Comparison of ENCODE assay signal across 8 cellular contexts in the genomic region with DNA sequence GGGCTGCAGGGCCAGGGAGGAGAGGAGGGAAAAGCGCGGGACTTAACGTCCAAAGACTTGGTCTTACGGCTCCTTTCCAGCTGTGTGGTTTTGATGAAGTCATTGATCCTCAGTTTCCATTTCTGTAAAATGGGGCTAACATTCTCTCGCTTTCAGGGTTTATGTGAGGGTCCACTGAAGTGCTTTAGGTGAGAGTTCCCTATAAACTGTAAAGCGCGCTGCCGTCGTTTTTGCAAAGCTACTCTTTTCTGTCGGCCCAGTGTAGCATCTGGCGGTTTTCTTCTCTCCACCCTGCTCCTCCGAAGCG. TPM values are rescaled to one million over a fixed set of nuclear protein-coding genes. Genes with fewer than 3 reads are reported as not detected.
A peak's percentile ranks its signal among the peaks of the same experiment; 100 is the strongest.
DNase-seq lines count a peak whose midpoint lies in the region; ATAC-seq, FAIRE-seq and TF ChIP-seq lines count a peak whose summit lies in the region.

No MANE protein-coding gene starts in this region.

- peaks cover 11% of the 10 kb centered on the region for H3K4me1 ChIP-seq in KMS-11 (ENCODE audit: low read depth, poor library complexity, severe bottlenecking)

- peak overlapping the region; percentile 99; the same call in 1 of the 2 replicates for H2AFZ ChIP-seq in KMS-11 (ENCODE audit: low read depth)

- H3K4me1 Mint-ChIP-seq in natural killer cell, result peaks cover 19 to 21% of the 10 kb centered on the region in 2 donors

- ATAC-seq in natural killer cell, result no peak

- no peaks in the 10 kb centered on the region for H4K20me1 ChIP-seq in KMS-11 (ENCODE audit: insufficient read depth)

- in situ Hi-C loops in G401 (cut with HindIII; ENCODE audit: low sequenced_read_pairs), result no loop called here

- no peaks in the 10 kb centered on the region for H3K36me3 ChIP-seq in KMS-11 (ENCODE audit: insufficient read depth)

- H3K27me3 ChIP-seq in KMS-11 (ENCODE audit: insufficient read depth, low read depth), result no peaks in the 10 kb centered on the region

- no peak for TF ChIP-seq POLR2A in GM12891 (IDR thresholded peaks at IDR 0.05; ENCODE audit: low read depth, low read length)

- FAIRE-seq in GM12891 (lab: Jason Lieb, UNC), result no peak

- H3K79me2 ChIP-seq in KMS-11 (ENCODE audit: insufficient read depth, low read depth), result no peaks in the 10 kb centered on the region

- no peaks in the 10 kb centered on the region for H3K27me3 Mint-ChIP-seq in natural killer cell (ENCODE audit: low read depth in 2 of 2)

- DNase-seq in AG10803 (ENCODE audit: low read depth) (no peak), coronary artery (ENCODE audit: low spot score) (no peak), natural killer cell (no peak), mucosa of gallbladder (ENCODE audit: low spot score) (no peak), G401 (ENCODE audit: low spot score) (no peak), GM12891 (ENCODE audit: insufficient read length, low spot score) (no peak)
- DNase-seq in stimulated activated CD4-positive, alpha-beta T cell treated with anti-CD3 and anti-CD28 coated beads, Interleukin-2, amount 100 ng/mL, for 48 hours, result no peak

- TF ChIP-seq CTCF in AG10803 (conservative IDR thresholded peaks at IDR 0.05; ENCODE audit: low read length), result no peak
- no peak for TF ChIP-seq CTCF in KMS-11 (conservative IDR thresholded peaks at IDR 0.05; ENCODE audit: low read depth, low read length)
- TF ChIP-seq CTCF in coronary artery (IDR thresholded peaks at IDR 0.05), result no peak
- TF ChIP-seq CTCF in natural killer cell (IDR thresholded peaks at IDR 0.05), result no peak

- H3K27ac Mint-ChIP-seq in natural killer cell, result peak overlapping the region in 1 of 2 donors; percentile 98

- no peak overlapping the region for H3K27ac ChIP-seq in KMS-11
- H3K27ac ChIP-seq in coronary artery, result peak overlapping the region; percentile 81 to 94

- no peaks in the 10 kb centered on the region for H3K36me3 Mint-ChIP-seq in natural killer cell

- H3K4me3 Mint-ChIP-seq in natural killer cell, result peak overlapping the region; percentile 100

- peak overlapping the region; percentile 100 for H3K4me3 ChIP-seq in AG10803 (ENCODE audit: low read length)
- no peak overlapping the region for H3K4me3 ChIP-seq in KMS-11 (IDR thresholded peaks at IDR 0.05; ENCODE audit: insufficient read depth, low read depth, low read length)
- H3K4me3 ChIP-seq in coronary artery, result peak overlapping the region; percentile 84

- intact Hi-C loops in natural killer cell (cut with micrococcal nuclease), result loop anchor here (1.0 to 2.0 kb wide), 3 partner anchors 43 to 113 kb away; partner anchors contain the start of genes RAD51 and RMDN3

- peak overlapping the region; percentile 10 for H3K4me2 ChIP-seq in KMS-11

- no peaks in the 10 kb centered on the region for H3K9me3 Mint-ChIP-seq in natural killer cell

- peak overlapping the region; percentile 93; the same call in 1 of the 2 replicates for H3K9ac ChIP-seq in KMS-11

TF ChIP-seq in GM12891, 5 proteins besides CTCF, POLR2A, EP300 and RAD21:
- TF ChIP-seq PAX5 (IDR thresholded peaks at IDR 0.05; ENCODE audit: insufficient read depth, low read length, severe bottlenecking), result no peak
- TF ChIP-seq POU2F2 (IDR thresholded peaks at IDR 0.05; ENCODE audit: low read depth, low read length), result no peak
- TF ChIP-seq SPI1 (IDR thresholded peaks at IDR 0.05; ENCODE audit: low read depth, low read length), result no peak
- TF ChIP-seq TAF1 (IDR thresholded peaks at IDR 0.05; ENCODE audit: low read depth, low read length), result no peak
- TF ChIP-seq POLR2AphosphoS5 (IDR thresholded peaks at IDR 0.05; ENCODE audit: low read depth, low read length), result no peak

RNA-seq across cellular contexts. Expression of gene DNAJC17, which starts 0.6 kb away (rescaled TPM):
- 10 to 100 TPM; 36.2 to 64.9 (median 50.0) TPM for total RNA-seq in natural killer cell
- 41.2 TPM for total RNA-seq in mucosa of gallbladder
- 49.7 and 100 TPM in 2 replicates for total RNA-seq in G401 (2014; rRNA removed; shearing (Covaris generic))
- 31.8 TPM for polyA plus RNA-seq in GM12891 (2012; ENCODE audit: low read depth, missing spikeins)

RNA-seq across cellular contexts. Expression of gene ZFYVE19, which starts 1.0 kb away (rescaled TPM):
- total RNA-seq in natural killer cell (10 to 100 TPM; 16.4 to 19.7 (median 18.5) TPM), mucosa of gallbladder (45.5 TPM)
- 27.5 and 29.2 TPM in 2 replicates for total RNA-seq in G401 (2014; rRNA removed; shearing (Covaris generic))
- polyA plus RNA-seq in GM12891 (2012; ENCODE audit: low read depth, missing spikeins), result 20.2 TPM

RNA-seq across cellular contexts. Expression of gene PPP1R14D, which starts 20.7 kb away (rescaled TPM):
- total RNA-seq in natural killer cell, result not detected
- total RNA-seq in mucosa of gallbladder, result 23.4 TPM
- not detected in 2 replicates for total RNA-seq in G401 (2014; rRNA removed; shearing (Covaris generic))
- polyA plus RNA-seq in GM12891 (2012; ENCODE audit: low read depth, missing spikeins), result not detected

RNA-seq across cellular contexts. Expression of gene SPINT1, which starts 36.0 kb away (rescaled TPM):
- total RNA-seq in natural killer cell (1 to 10 TPM in 2 of 3 donors, under 1 TPM in 1; 0.41 to 3.1 (median 1.7) TPM), mucosa of gallbladder (232 TPM)
- 0.62 TPM in 1 of 2 replicates, not detected in the other for total RNA-seq in G401 (2014; rRNA removed; shearing (Covaris generic))
- 11.6 TPM for polyA plus RNA-seq in GM12891 (2012; ENCODE audit: low read depth, missing spikeins)

RNA-seq across cellular contexts. Expression of gene C15orf62, which starts 38.1 kb away (rescaled TPM):
- 1 to 10 TPM in 1 of 3 donors, under 1 TPM in 2; 0.64 to 1.4 (median 0.80) TPM for total RNA-seq in natural killer cell
- total RNA-seq in mucosa of gallbladder, result 1.4 TPM
- 3.1 and 4.0 TPM in 2 replicates for total RNA-seq in G401 (2014; rRNA removed; shearing (Covaris generic))
- 0.89 TPM for polyA plus RNA-seq in GM12891 (2012; ENCODE audit: low read depth, missing spikeins)

Comparison
In these comparisons a context has a peak if more than half of its experiments do, and no peak if none do; other contexts are left out.
1. RNA of gene PPP1R14D, which starts 20.7 kb away (total RNA-seq): 23.4 TPM in mucosa of gallbladder (single experiment); not detected in natural killer cell and not detected in G401; every median in the first group is over 10 times any median in the second.